8 cellular contexts compared by ENCODE assay signal in genomic region chr11:119121008-119121810, GRCh38. TPM values are rescaled to one million over a fixed set of nuclear protein-coding genes. Genes with fewer than 3 reads are reported as not detected.
DNase-seq lines count a peak whose midpoint lies in the region; ATAC-seq and TF ChIP-seq lines count a peak whose summit lies in the region.

A gene with protein sequence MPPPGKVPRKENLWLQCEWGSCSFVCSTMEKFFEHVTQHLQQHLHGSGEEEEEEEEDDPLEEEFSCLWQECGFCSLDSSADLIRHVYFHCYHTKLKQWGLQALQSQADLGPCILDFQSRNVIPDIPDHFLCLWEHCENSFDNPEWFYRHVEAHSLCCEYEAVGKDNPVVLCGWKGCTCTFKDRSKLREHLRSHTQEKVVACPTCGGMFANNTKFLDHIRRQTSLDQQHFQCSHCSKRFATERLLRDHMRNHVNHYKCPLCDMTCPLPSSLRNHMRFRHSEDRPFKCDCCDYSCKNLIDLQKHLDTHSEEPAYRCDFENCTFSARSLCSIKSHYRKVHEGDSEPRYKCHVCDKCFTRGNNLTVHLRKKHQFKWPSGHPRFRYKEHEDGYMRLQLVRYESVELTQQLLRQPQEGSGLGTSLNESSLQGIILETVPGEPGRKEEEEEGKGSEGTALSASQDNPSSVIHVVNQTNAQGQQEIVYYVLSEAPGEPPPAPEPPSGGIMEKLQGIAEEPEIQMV (plus strand): TSS chr11:119121580. CDS start chr11:119126945, 5,365 bp downstream.

- no peaks in the 10 kb centered on the region for H3K36me3 ChIP-seq in ACC112 (ENCODE audit: insufficient read depth, low read length)
- H3K36me3 ChIP-seq in breast epithelium, result no peaks in the 10 kb centered on the region
- peaks cover 9% of the 10 kb centered on the region for H3K36me3 ChIP-seq in iPS-18a (ENCODE audit: control insufficient read depth, low read depth, low read length)
- peaks cover 6% of the 10 kb centered on the region for H3K36me3 ChIP-seq in skeletal muscle satellite cell (ENCODE audit: insufficient read depth, low read length)

- peak within 1 kb of the TSS; percentile 19 for H3K27ac ChIP-seq in ACC112 (ENCODE audit: low read depth, low read length)
- peak within 1 kb of the TSS; percentile 87 for H3K27ac ChIP-seq in VCaP
- peak within 1 kb of the TSS; percentile 86 to 89 for H3K27ac ChIP-seq in breast epithelium
- H3K27ac ChIP-seq in iPS-18a (ENCODE audit: low read length), result peak within 1 kb of the TSS; percentile 70

- DNase-seq in NCI-H2196 treated with DMSO at 0.1 percent for 48 hours (lab: John Stamatoyannopoulos, UW; ENCODE audit: unreplicated experiment) (peak; percentile 99), breast epithelium (ENCODE audit: low spot score in 2 of 2) (peak; percentile 100)

- TF ChIP-seq CTCF in VCaP (conservative IDR thresholded peaks at IDR 0.05) (no peak), breast epithelium (IDR thresholded peaks at IDR 0.05) (no peak)

- H3K9ac ChIP-seq in iPS-18a (ENCODE audit: low read length) (peak within 1 kb of the TSS; percentile 66), skeletal muscle satellite cell (ENCODE audit: low read depth, low read length) (peak within 1 kb of the TSS; percentile 88)

- H3K27me3 ChIP-seq in ACC112 (ENCODE audit: insufficient read depth, low read length) (no peaks in the 10 kb centered on the region), breast epithelium (no peaks in the 10 kb centered on the region), iPS-18a (ENCODE audit: control insufficient read depth, insufficient read depth, low read length) (no peaks in the 10 kb centered on the region), skeletal muscle satellite cell (ENCODE audit: control insufficient read depth, insufficient read depth, low read length) (no peaks in the 10 kb centered on the region)

- peak within 1 kb of the TSS; percentile 78 for H2AFZ ChIP-seq in ACC112 (ENCODE audit: low read length, unreplicated experiment)

- peaks cover 19% of the 10 kb centered on the region for H3K79me2 ChIP-seq in ACC112 (ENCODE audit: control insufficient read depth, insufficient read depth, low read length, unreplicated experiment)

- H3K4me3 ChIP-seq in ACC112 (ENCODE audit: low read depth, low read length) (peak within 1 kb of the TSS; percentile 98), breast epithelium (peak within 1 kb of the TSS; percentile 87 to 92 (median 91)), iPS-18a (ENCODE audit: low read length) (peak within 1 kb of the TSS; percentile 94), skeletal muscle satellite cell (ENCODE audit: low read length) (peak within 1 kb of the TSS; percentile 94)

- peak within 1 kb of the TSS; percentile 92 for H3K4me2 ChIP-seq in skeletal muscle satellite cell (ENCODE audit: low read length)

- intact Hi-C loops in breast epithelium (cut with DNase I; ENCODE audit: low total_unique reads), result no loop called here

- ATAC-seq in GM18870 (IDR thresholded peaks at IDR 0.05; ENCODE audit: unreplicated experiment) (peak; percentile 79), HG03135 (IDR thresholded peaks at IDR 0.05; ENCODE audit: unreplicated experiment) (peak; percentile 95)

- peak; percentile 78 for TF ChIP-seq POLR2A in breast epithelium (IDR thresholded peaks at IDR 0.05)

- H3K9me3 ChIP-seq in breast epithelium (no peaks in the 10 kb centered on the region), iPS-18a (ENCODE audit: control insufficient read depth, low read depth, low read length) (no peaks in the 10 kb centered on the region), skeletal muscle satellite cell (replicated peaks; ENCODE audit: low read length) (no peaks in the 10 kb centered on the region)

- H3K4me1 ChIP-seq in ACC112 (ENCODE audit: control insufficient read depth, insufficient read depth, low read length, unreplicated experiment) (peaks cover 9% of the 10 kb centered on the region), breast epithelium (peaks cover 4 to 12% of the 10 kb centered on the region in 2 donors), iPS-18a (ENCODE audit: control insufficient read depth, low read depth, low read length) (peaks cover 6% of the 10 kb centered on the region), skeletal muscle satellite cell (ENCODE audit: control insufficient read depth, insufficient read depth, low read length) (peaks cover 16% of the 10 kb centered on the region)

RNA-seq across cellular contexts. Expression of the gene that starts here (rescaled TPM):
- 10 to 100 TPM; 17.9 to 29.6 (median 29.2) TPM for total RNA-seq in breast epithelium
- total RNA-seq in skeletal muscle satellite cell (2012; rRNA removed), result 8.3 and 10.4 TPM in 2 replicates

Comparison
In these comparisons a context has a peak if more than half of its experiments do, and no peak if none do; other contexts are left out.
1. Peak in every context shown above with its lines: DNase-seq, ATAC-seq, H3K4me3 ChIP-seq and H3K27ac ChIP-seq.
2. H3K27ac ChIP-seq: peak in every context shown above with its lines; median percentile 88 in breast epithelium; 87 in VCaP; 70 in iPS-18a; 19 in ACC112.